13 cellular contexts compared by ENCODE assay signal in the genomic region with DNA sequence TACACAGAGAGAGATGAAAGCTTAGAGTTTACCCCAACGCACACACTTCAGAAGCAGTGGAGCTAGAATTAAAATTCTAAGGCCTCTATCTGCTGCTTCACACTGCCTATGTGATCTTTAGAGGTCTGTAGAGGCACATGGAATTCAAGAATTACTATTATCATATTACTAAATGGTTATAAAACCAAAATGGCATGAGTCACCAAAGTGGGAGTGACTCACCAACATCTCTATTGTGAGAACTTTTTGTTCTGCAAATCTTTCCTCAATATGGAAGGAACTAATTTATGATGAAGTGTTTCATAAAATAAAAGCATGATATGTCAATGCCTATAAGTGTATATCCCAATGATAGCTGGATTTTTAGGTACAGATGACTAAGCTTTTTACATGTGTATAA. TPM values are rescaled to one million over a fixed set of nuclear protein-coding genes. Genes with fewer than 3 reads are reported as not detected.
DNase-seq lines count a peak whose midpoint lies in the region; ATAC-seq and TF ChIP-seq lines count a peak whose summit lies in the region.
"Had no signal": no experiment of that assay in that cellular context is flagged by ENCODE, and none has a peak within 500 bp of the region (broad histone marks: within the 10 kb centered on the region; RNA-seq: fewer than 3 reads in every experiment).

No MANE protein-coding gene starts in this region.

- intact Hi-C loops in left lung (cut with DNase I) = no loop called here

- no peaks in the 10 kb centered on the region for H3K9me2 ChIP-seq in Karpas-422 (replicated peaks; ENCODE audit: insufficient read depth, low read length)

- no peaks in the 10 kb centered on the region for H3K79me2 ChIP-seq in Karpas-422 (ENCODE audit: low read length)

- ATAC-seq in left lung (peak; percentile 32), GM21576 (IDR thresholded peaks at IDR 0.05; ENCODE audit: unreplicated experiment) (no peak)

- H2AFZ ChIP-seq in Karpas-422 (ENCODE audit: low read length) = no peak overlapping the region

- no peaks in the 10 kb centered on the region for H3K9me3 ChIP-seq in left lung
- H3K9me3 ChIP-seq in Karpas-422 (ENCODE audit: low read length) = no peaks in the 10 kb centered on the region

- H4K20me1 ChIP-seq in Karpas-422 (ENCODE audit: insufficient read depth, low read depth, low read length) = no peaks in the 10 kb centered on the region

- H3K4me1 ChIP-seq in left lung (peaks cover 0 to 2% of the 10 kb centered on the region in 2 donors), Karpas-422 (ENCODE audit: low read length) (no peaks in the 10 kb centered on the region)

- H3K36me3 ChIP-seq in left lung (no peaks in the 10 kb centered on the region), Karpas-422 (ENCODE audit: insufficient read depth, low read length) (no peaks in the 10 kb centered on the region)

- DNase-seq in CD1c-positive myeloid dendritic cell (ENCODE audit: extremely low spot score) (peak; percentile 64), HS-27A (ENCODE audit: low read depth) (peak; percentile 76), amniotic stem cell (lab: John Stamatoyannopoulos, UW) (peak; percentile 58), left lung (no peak), Karpas-422 (no peak), cortex of kidney (lab: John Stamatoyannopoulos, UW) (no peak)
- DNase-seq: activated CD4-positive, alpha-beta T cell treated with anti-CD3 and anti-CD28 coated beads, Interleukin-2, amount 50 U/mL, for 4 hours; GF-D8; NCI-H1092 had no signal

- H3K27me3 ChIP-seq in left lung (no peaks in the 10 kb centered on the region), Karpas-422 (ENCODE audit: low read length) (no peaks in the 10 kb centered on the region)

- no peak overlapping the region for H3K9ac ChIP-seq in Karpas-422 (ENCODE audit: low read length)

- no peak for TF ChIP-seq CTCF in left lung (IDR thresholded peaks at IDR 0.05)

- H3K27ac ChIP-seq in left lung = no peak overlapping the region
- no peak overlapping the region for H3K27ac ChIP-seq in Karpas-422 (ENCODE audit: low read length)
- H3K27ac ChIP-seq: PC-9 had no signal

- H3K4me3 ChIP-seq in left lung (no peak overlapping the region), Karpas-422 (ENCODE audit: low read length) (no peak overlapping the region)
- H3K4me3 ChIP-seq: PC-9 had no signal

- no peak overlapping the region for H3K4me2 ChIP-seq in Karpas-422 (ENCODE audit: low read depth, low read length, poor library complexity, severe bottlenecking)
- H3K4me2 ChIP-seq: PC-9 had no signal

RNA-seq across cellular contexts. Expression of gene TMEM244, which starts 28.5 kb away (rescaled TPM):
- total RNA-seq in left lung = not detected
- not detected in 2 replicates for total RNA-seq in Karpas-422 (2014; rRNA removed; shearing (Covaris generic); ENCODE audit: low replicate concordance)
- total RNA-seq: cerebellum, omental fat pad, PC-9 had no signal

Comparison
In these comparisons a context has a peak if more than half of its experiments do, and no peak if none do; other contexts are left out.
1. DNase-seq: peak in CD1c-positive myeloid dendritic cell (single experiment), HS-27A (single experiment) and amniotic stem cell (single experiment); none in left lung (0 of 2), Karpas-422 (single experiment) and cortex of kidney (single experiment).